Comparison of ENCODE assay signal across 19 cellular contexts in the genomic region with DNA sequence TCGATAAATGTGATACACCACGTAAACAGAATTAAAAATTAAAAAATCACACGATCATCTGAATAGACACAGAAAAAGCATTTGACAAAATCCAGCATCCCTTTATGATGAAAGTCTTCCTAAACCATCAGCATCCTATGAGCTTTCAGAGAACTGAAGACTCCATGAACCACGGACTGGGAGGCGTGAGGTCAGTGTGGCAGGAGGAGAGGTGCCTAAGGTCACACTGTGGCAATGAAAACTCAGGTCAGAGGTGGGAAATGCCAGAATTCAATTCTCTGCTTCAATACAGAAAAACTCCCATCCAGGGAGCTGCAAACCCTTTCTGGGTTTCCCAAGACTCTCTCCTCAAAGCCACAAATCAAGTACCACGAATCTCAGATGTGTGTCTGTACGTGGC.
"Had no signal": no experiment of that assay in that cellular context is flagged by ENCODE, and none has a peak within 500 bp of the region (broad histone marks: within the 10 kb centered on the region; RNA-seq: fewer than 3 reads in every experiment).

No MANE protein-coding gene starts in this region.

- H3K27ac ChIP-seq: gastroesophageal sphincter, prostate gland, right atrium auricular region, suprapubic skin, transverse colon, uterus had no signal

- H3K27me3 ChIP-seq: gastroesophageal sphincter, heart left ventricle, right atrium auricular region, suprapubic skin, transverse colon, uterus had no signal

- H3K4me3 ChIP-seq: gastroesophageal sphincter, heart left ventricle, left ventricle myocardium inferior, prostate gland, right atrium auricular region, suprapubic skin, transverse colon, uterus had no signal

- H3K9me3 ChIP-seq: gastroesophageal sphincter, heart left ventricle, left ventricle myocardium inferior, prostate gland, right atrium auricular region, suprapubic skin, transverse colon, uterus had no signal

- DNase-seq: activated CD4-positive, alpha-beta T cell treated with anti-CD3 and anti-CD28 coated beads for 48 hours; activated CD8-positive, alpha-beta memory T cell treated with anti-CD3 and anti-CD28 coated beads for 24 hours; activated CD8-positive, alpha-beta memory T cell treated with anti-CD3 and anti-CD28 coated beads, Interleukin-2, amount 50 U/mL, for 48 hours; activated naive CD8-positive, alpha-beta T cell treated with anti-CD3 and anti-CD28 coated beads, Interleukin-2, amount 50 U/mL, for 24 hours; anterior cingulate cortex; effector CD4-positive, alpha-beta T cell; left ventricle myocardium inferior; stimulated activated naive CD8-positive, alpha-beta T cell treated with anti-CD3 and anti-CD28 coated beads, Interleukin-15, amount 100 ng/mL, for 72 hours; SW 1271; transverse colon; uterus had no signal

- H3K36me3 ChIP-seq: prostate gland, right atrium auricular region, transverse colon, uterus had no signal

- H3K4me3 Mint-ChIP-seq: activated naive CD8-positive, alpha-beta T cell treated with anti-CD3 and anti-CD28 coated beads, Interleukin-2, amount 50 U/mL, for 24 hours; brain; memory B cell had no signal

- H3K4me1 ChIP-seq: prostate gland, uterus had no signal

- ATAC-seq: activated naive CD8-positive, alpha-beta T cell treated with anti-CD3 and anti-CD28 coated beads, Interleukin-2, amount 50 U/mL, for 24 hours; esophagus mucosa; gastroesophageal sphincter; heart left ventricle; stimulated activated naive CD8-positive, alpha-beta T cell treated with anti-CD3 and anti-CD28 coated beads, Interleukin-15, amount 100 ng/mL, for 72 hours had no signal

- H3K9me3 Mint-ChIP-seq: activated naive CD8-positive, alpha-beta T cell treated with anti-CD3 and anti-CD28 coated beads, Interleukin-2, amount 50 U/mL, for 24 hours; memory B cell; stimulated activated naive CD8-positive, alpha-beta T cell treated with anti-CD3 and anti-CD28 coated beads, Interleukin-15, amount 100 ng/mL, for 72 hours had no signal

- H3K27ac Mint-ChIP-seq: activated naive CD8-positive, alpha-beta T cell treated with anti-CD3 and anti-CD28 coated beads, Interleukin-2, amount 50 U/mL, for 24 hours; memory B cell had no signal

- H3K27me3 Mint-ChIP-seq: activated naive CD8-positive, alpha-beta T cell treated with anti-CD3 and anti-CD28 coated beads, Interleukin-2, amount 50 U/mL, for 24 hours; brain; memory B cell; stimulated activated naive CD8-positive, alpha-beta T cell treated with anti-CD3 and anti-CD28 coated beads, Interleukin-15, amount 100 ng/mL, for 72 hours had no signal
